Comparison of ENCODE assay signal across 14 cellular contexts in the genomic region with DNA sequence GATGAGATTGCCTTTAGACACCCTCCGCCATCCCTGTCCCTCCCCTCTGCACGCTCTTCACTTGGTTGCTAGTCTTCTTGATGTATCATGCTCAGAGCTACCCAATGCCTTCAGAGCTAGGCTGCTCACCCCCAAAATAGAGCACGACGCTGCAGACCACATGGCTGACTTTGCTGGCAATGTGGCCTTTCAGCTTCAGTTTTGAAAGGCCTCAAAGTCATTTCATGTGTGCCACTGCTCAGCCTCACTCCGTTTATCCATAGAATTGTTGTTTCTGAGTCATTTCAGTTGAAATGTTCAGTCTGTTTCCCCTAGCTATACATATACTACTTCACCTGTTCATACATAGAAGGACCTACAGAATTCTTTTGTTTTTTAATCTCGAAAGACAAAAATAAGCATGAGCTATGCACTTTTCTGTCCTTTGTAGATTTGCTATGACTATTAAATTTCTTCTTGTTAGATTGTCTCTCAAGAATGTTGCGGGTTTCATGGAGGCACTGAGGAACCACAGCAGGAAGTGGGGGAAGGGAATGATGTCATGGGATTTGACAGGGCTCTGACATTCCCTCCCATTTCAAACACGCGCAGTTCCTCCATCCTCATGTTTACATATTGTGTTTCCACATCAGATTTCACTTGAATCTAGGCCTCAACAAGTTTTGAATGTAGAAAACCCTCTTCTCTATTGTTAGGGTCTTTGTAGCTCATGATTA.
A peak's percentile ranks its signal among the peaks of the same experiment; 100 is the strongest.
DNase-seq lines count a peak whose midpoint lies in the region; ATAC-seq and TF ChIP-seq lines count a peak whose summit lies in the region.
"Had no signal": no experiment of that assay in that cellular context is flagged by ENCODE, and none has a peak within 500 bp of the region (broad histone marks: within the 10 kb centered on the region; RNA-seq: fewer than 3 reads in every experiment).

No MANE protein-coding gene starts in this region.

- H3K9me3 ChIP-seq in HEK293 (ENCODE audit: control insufficient read depth, insufficient read depth, low read depth, low read length), result no peaks in the 10 kb centered on the region
- H3K9me3 ChIP-seq: sigmoid colon had no signal

- H3K4me3 ChIP-seq in GM12865 (ENCODE audit: low read depth, low read length) (no peak overlapping the region), HEK293 (ENCODE audit: low read depth, low read length) (no peak overlapping the region)
- H3K4me3 ChIP-seq: sigmoid colon had no signal

- TF ChIP-seq CTCF in GM12865 (IDR thresholded peaks at IDR 0.05; ENCODE audit: insufficient read depth, low read depth, low read length, missing control alignments) (no peak), HEK293 (tag by site-specific recombination; IDR thresholded peaks at IDR 0.05) (no peak)

- POLR2A ChIA-PET in HEK293 (lab: Yijun Ruan, JAX), result no interaction called here

- DNase-seq in GM12865 (ENCODE audit: low read depth) (peak; percentile 39), memory B cell (ENCODE audit: low spot score in 2 of 2) (no peak), midbrain (lab: John Stamatoyannopoulos, UW) (no peak), HUDEP-2 (lab: John Stamatoyannopoulos, UW; ENCODE audit: unreplicated experiment in 76 of 76) (no peak), DMS79 treated with DMSO at 0.1 percent for 48 hours (lab: John Stamatoyannopoulos, UW) (no peak)
- no peak for DNase-seq in activated T-helper 1 cell treated with anti-CD3 and anti-CD28 coated beads, Interleukin-12 subunit alpha, Interleukin-12 subunit beta, Interleukin-2, Interleukin-4 antibody, amounts not matched to agents 30 ng/mL and 10 ng/mL and 1 ng/mL, durations not matched to agents 14 hours and 24 hours and 36 hours (ENCODE audit: low spot score)
- no peak for DNase-seq in central memory CD4-positive, alpha-beta T cell
- DNase-seq: activated effector memory CD4-positive, alpha-beta T cell treated with Interleukin-2 at 50 U/mL for 16 hours; DMS79; effector memory CD8-positive, alpha-beta T cell; MM.1S; sigmoid colon; T-cell had no signal

- intact Hi-C loops in activated T-helper 1 cell treated with anti-CD3 and anti-CD28 coated beads, Interleukin-12 subunit alpha, Interleukin-12 subunit beta, Interleukin-2, Interleukin-4 antibody, amounts not matched to agents 30 ng/mL and 10 ng/mL and 1 ng/mL, durations not matched to agents 14 hours and 24 hours and 36 hours (cut with micrococcal nuclease), result loop anchor here (1.0 to 2.0 kb wide), 4 partner anchors 16 to 40 kb away; no protein-coding TSS in a partner anchor

- no peak for ATAC-seq in memory B cell (ENCODE audit: low read depth)
- ATAC-seq: effector memory CD8-positive, alpha-beta T cell; T-cell had no signal

- CTCF ChIA-PET in HEK293 (lab: Yijun Ruan, JAX), result interaction anchor here (0.5 to 0.7 kb wide), 2 partner anchors 11 to 174 kb away, joined by 4 read pairs; no protein-coding TSS in a partner anchor

- H3K27me3 Mint-ChIP-seq in activated T-helper 1 cell treated with anti-CD3 and anti-CD28 coated beads, Interleukin-12 subunit alpha, Interleukin-12 subunit beta, Interleukin-2, Interleukin-4 antibody, amounts not matched to agents 30 ng/mL and 10 ng/mL and 1 ng/mL, durations not matched to agents 14 hours and 24 hours and 36 hours (ENCODE audit: insufficient read depth), result no peaks in the 10 kb centered on the region
- no peaks in the 10 kb centered on the region for H3K27me3 Mint-ChIP-seq in memory B cell

- peaks cover 15% of the 10 kb centered on the region for H3K36me3 Mint-ChIP-seq in activated T-helper 1 cell treated with anti-CD3 and anti-CD28 coated beads, Interleukin-12 subunit alpha, Interleukin-12 subunit beta, Interleukin-2, Interleukin-4 antibody, amounts not matched to agents 30 ng/mL and 10 ng/mL and 1 ng/mL, durations not matched to agents 14 hours and 24 hours and 36 hours (ENCODE audit: low read depth)
- no peaks in the 10 kb centered on the region for H3K36me3 Mint-ChIP-seq in memory B cell
- H3K36me3 Mint-ChIP-seq: T-cell had no signal

- H3K36me3 ChIP-seq in HEK293 (ENCODE audit: control insufficient read depth in 2 of 2, insufficient read depth in 1 of 2, low read length in 2 of 2), result no peaks in the 10 kb centered on the region
- H3K36me3 ChIP-seq: sigmoid colon had no signal

- peaks cover 57% of the 10 kb centered on the region for H3K4me1 Mint-ChIP-seq in activated T-helper 1 cell treated with anti-CD3 and anti-CD28 coated beads, Interleukin-12 subunit alpha, Interleukin-12 subunit beta, Interleukin-2, Interleukin-4 antibody, amounts not matched to agents 30 ng/mL and 10 ng/mL and 1 ng/mL, durations not matched to agents 14 hours and 24 hours and 36 hours (ENCODE audit: low read depth)
- H3K4me1 Mint-ChIP-seq in memory B cell, result peaks cover 36% of the 10 kb centered on the region

- no peak overlapping the region for H3K27ac ChIP-seq in HEK293 (ENCODE audit: extremely low read depth, low read depth, low read length)
- H3K27ac ChIP-seq: sigmoid colon had no signal

- H3K4me3 Mint-ChIP-seq in activated T-helper 1 cell treated with anti-CD3 and anti-CD28 coated beads, Interleukin-12 subunit alpha, Interleukin-12 subunit beta, Interleukin-2, Interleukin-4 antibody, amounts not matched to agents 30 ng/mL and 10 ng/mL and 1 ng/mL, durations not matched to agents 14 hours and 24 hours and 36 hours, result peak overlapping the region; percentile 45
- H3K4me3 Mint-ChIP-seq in memory B cell, result no peak overlapping the region
- H3K4me3 Mint-ChIP-seq: effector memory CD8-positive, alpha-beta T cell; T-cell had no signal

- peak overlapping the region; percentile 85 for H3K27ac Mint-ChIP-seq in activated T-helper 1 cell treated with anti-CD3 and anti-CD28 coated beads, Interleukin-12 subunit alpha, Interleukin-12 subunit beta, Interleukin-2, Interleukin-4 antibody, amounts not matched to agents 30 ng/mL and 10 ng/mL and 1 ng/mL, durations not matched to agents 14 hours and 24 hours and 36 hours
- peak overlapping the region; percentile 48 for H3K27ac Mint-ChIP-seq in memory B cell
- H3K27ac Mint-ChIP-seq: effector memory CD8-positive, alpha-beta T cell had no signal

- no peaks in the 10 kb centered on the region for H3K4me1 ChIP-seq in HEK293 (ENCODE audit: control insufficient read depth, insufficient read depth, low read length)
- H3K4me1 ChIP-seq: sigmoid colon had no signal

- H3K9me3 Mint-ChIP-seq in activated T-helper 1 cell treated with anti-CD3 and anti-CD28 coated beads, Interleukin-12 subunit alpha, Interleukin-12 subunit beta, Interleukin-2, Interleukin-4 antibody, amounts not matched to agents 30 ng/mL and 10 ng/mL and 1 ng/mL, durations not matched to agents 14 hours and 24 hours and 36 hours, result peaks cover 3% of the 10 kb centered on the region
- H3K9me3 Mint-ChIP-seq in memory B cell, result peaks cover 1% of the 10 kb centered on the region
- H3K9me3 Mint-ChIP-seq: effector memory CD8-positive, alpha-beta T cell; T-cell had no signal

TF ChIP-seq in HEK293, 187 proteins besides CTCF, POLR2A, EP300 and RAD21:
- TF ChIP-seq ZNF830 (tag by site-specific recombination; IDR thresholded peaks at IDR 0.05; ENCODE audit: low read depth), result no peak
- TF ChIP-seq, protein P1, sequence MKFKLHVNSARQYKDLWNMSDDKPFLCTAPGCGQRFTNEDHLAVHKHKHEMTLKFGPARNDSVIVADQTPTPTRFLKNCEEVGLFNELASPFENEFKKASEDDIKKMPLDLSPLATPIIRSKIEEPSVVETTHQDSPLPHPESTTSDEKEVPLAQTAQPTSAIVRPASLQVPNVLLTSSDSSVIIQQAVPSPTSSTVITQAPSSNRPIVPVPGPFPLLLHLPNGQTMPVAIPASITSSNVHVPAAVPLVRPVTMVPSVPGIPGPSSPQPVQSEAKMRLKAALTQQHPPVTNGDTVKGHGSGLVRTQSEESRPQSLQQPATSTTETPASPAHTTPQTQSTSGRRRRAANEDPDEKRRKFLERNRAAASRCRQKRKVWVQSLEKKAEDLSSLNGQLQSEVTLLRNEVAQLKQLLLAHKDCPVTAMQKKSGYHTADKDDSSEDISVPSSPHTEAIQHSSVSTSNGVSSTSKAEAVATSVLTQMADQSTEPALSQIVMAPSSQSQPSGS (tag by site-specific recombination; IDR thresholded peaks at IDR 0.05; ENCODE audit: low read depth), result 0 out of 2 replicates have a peak, but pooled peaks have one; percentile 37
